Comparison of ENCODE assay signal across 34 cellular contexts in genomic region chr2:181772777-181773176, GRCh38.
"Had no signal": no experiment of that assay in that cellular context is flagged by ENCODE, and none has a peak within 500 bp of the region (broad histone marks: within the 10 kb centered on the region; RNA-seq: fewer than 3 reads in every experiment).

No MANE protein-coding gene starts in this region.

- H3K9me3 Mint-ChIP-seq: activated CD4-positive, alpha-beta memory T cell treated with anti-CD3 and anti-CD28 coated beads, Interleukin-2, amount 10 ng/mL, durations not matched to agents 7 days and 5 days; activated CD4-positive, alpha-beta T cell treated with anti-CD3 and anti-CD28 coated beads, Interleukin-2, amount 10 ng/mL, durations not matched to agents 7 days and 5 days; activated naive CD4-positive, alpha-beta T cell treated with anti-CD3 and anti-CD28 coated beads for 36 hours; activated naive CD8-positive, alpha-beta T cell treated with anti-CD3 and anti-CD28 coated beads for 36 hours; activated T-cell treated with anti-CD3 and anti-CD28 coated beads, Interleukin-2, amount 50 U/mL, for 24 hours; T-helper 2 cell treated with Interferon-gamma antibody and Interleukin-4, amounts not matched to agents 5 μg/mL and 100 μg/mL, for 36 hours had no signal

- H3K27me3 Mint-ChIP-seq: activated naive CD8-positive, alpha-beta T cell treated with anti-CD3 and anti-CD28 coated beads for 36 hours had no signal

- H3K36me3 Mint-ChIP-seq: activated CD8-positive, alpha-beta memory T cell treated with anti-CD3 and anti-CD28 coated beads, Interleukin-2, amount 10 ng/mL, durations not matched to agents 7 days and 5 days; activated naive CD4-positive, alpha-beta T cell treated with anti-CD3 and anti-CD28 coated beads, Interleukin-2, amount 50 U/mL, for 72 hours; activated naive CD8-positive, alpha-beta T cell treated with anti-CD3 and anti-CD28 coated beads for 36 hours; WTC11 had no signal

- ATAC-seq: activated CD4-positive, alpha-beta T cell treated with anti-CD3 and anti-CD28 coated beads for 36 hours; activated CD4-positive, CD25-positive, alpha-beta regulatory T cell treated with anti-CD3 and anti-CD28 coated beads, Interleukin-2, amount 50 U/mL, for 24 hours; activated CD8-positive, alpha-beta memory T cell treated with anti-CD3 and anti-CD28 coated beads, Interleukin-2, amount 10 ng/mL, durations not matched to agents 7 days and 5 days; activated CD8-positive, alpha-beta T cell treated with anti-CD3 and anti-CD28 coated beads, Interleukin-2, amount 10 ng/mL, durations not matched to agents 7 days and 5 days; activated naive CD4-positive, alpha-beta T cell treated with anti-CD3 and anti-CD28 coated beads, Interleukin-2, amount 50 U/mL, for 72 hours; body of pancreas; WTC11 had no signal

- H3K36me3 ChIP-seq: adrenal gland, brain microvascular endothelial cell, breast epithelium, WERI-Rb-1 had no signal

- H3K4me1 ChIP-seq: adrenal gland, breast epithelium had no signal

- H3K27ac ChIP-seq: adrenal gland, body of pancreas, brain microvascular endothelial cell, breast epithelium, WERI-Rb-1 had no signal

- H3K9me3 ChIP-seq: adrenal gland, body of pancreas, breast epithelium had no signal

- H3K27ac Mint-ChIP-seq: activated CD4-positive, alpha-beta memory T cell treated with anti-CD3 and anti-CD28 coated beads, Interleukin-2, amount 10 ng/mL, durations not matched to agents 7 days and 5 days; activated CD4-positive, alpha-beta T cell treated with anti-CD3 and anti-CD28 coated beads for 36 hours; activated CD4-positive, alpha-beta T cell treated with anti-CD3 and anti-CD28 coated beads, Interleukin-2, amount 10 ng/mL, durations not matched to agents 7 days and 5 days; activated CD8-positive, alpha-beta memory T cell treated with anti-CD3 and anti-CD28 coated beads, Interleukin-2, amount 10 ng/mL, durations not matched to agents 7 days and 5 days; activated CD8-positive, alpha-beta T cell treated with anti-CD3 and anti-CD28 coated beads, Interleukin-2, amount 10 ng/mL, durations not matched to agents 7 days and 5 days; activated naive CD4-positive, alpha-beta T cell treated with anti-CD3 and anti-CD28 coated beads for 36 hours; activated naive CD4-positive, alpha-beta T cell treated with anti-CD3 and anti-CD28 coated beads, Interleukin-2, amount 50 U/mL, for 72 hours; activated naive CD8-positive, alpha-beta T cell treated with anti-CD3 and anti-CD28 coated beads for 36 hours; activated T-cell treated with anti-CD3 and anti-CD28 coated beads, Interleukin-2, amount 50 U/mL, for 24 hours; activated T-helper 2 cell treated with anti-CD3 and anti-CD28 coated beads, Interferon-gamma antibody, Interleukin-2, Interleukin-4, amounts not matched to agents 10 μg/mL and 5 μg/mL and 100 μg/mL, durations not matched to agents 14 hours and 24 hours and 36 hours; T-helper 1 cell treated with Interleukin-12 subunit alpha and Interleukin-12 subunit beta and Interleukin-4 antibody, amounts not matched to agents 30 μg/mL and 1 μg/mL, for 36 hours; T-helper 2 cell treated with Interferon-gamma antibody and Interleukin-4, amounts not matched to agents 5 μg/mL and 100 μg/mL, for 36 hours; WTC11 had no signal

- DNase-seq: activated CD4-positive, alpha-beta memory T cell treated with anti-CD3 and anti-CD28 coated beads, Interleukin-2, amount 10 ng/mL, durations not matched to agents 7 days and 5 days; activated CD4-positive, alpha-beta T cell treated with anti-CD3 and anti-CD28 coated beads for 1 hour; activated CD4-positive, alpha-beta T cell treated with anti-CD3 and anti-CD28 coated beads for 36 hours; activated CD4-positive, alpha-beta T cell treated with anti-CD3 and anti-CD28 coated beads for 48 hours; activated CD4-positive, alpha-beta T cell treated with anti-CD3 and anti-CD28 coated beads, Interleukin-2, amount 10 ng/mL, durations not matched to agents 7 days and 5 days; activated CD4-positive, alpha-beta T cell treated with anti-CD3 and anti-CD28 coated beads, Interleukin-2, amount 50 U/mL, for 48 hours; activated CD4-positive, CD25-positive, alpha-beta regulatory T cell; activated CD8-positive, alpha-beta memory T cell treated with anti-CD3 and anti-CD28 coated beads for 24 hours; activated CD8-positive, alpha-beta memory T cell treated with anti-CD3 and anti-CD28 coated beads, Interleukin-2, amount 10 ng/mL, durations not matched to agents 7 days and 5 days; activated CD8-positive, alpha-beta memory T cell treated with anti-CD3 and anti-CD28 coated beads, Interleukin-2, amount 50 U/mL, for 48 hours; activated CD8-positive, alpha-beta T cell treated with anti-CD3 and anti-CD28 coated beads, Interleukin-2, amount 10 ng/mL, durations not matched to agents 7 days and 5 days; activated effector memory CD4-positive, alpha-beta T cell treated with Interleukin-2 at 50 U/mL for 16 hours; activated gamma-delta T cell; activated naive CD4-positive, alpha-beta T cell treated with anti-CD3 and anti-CD28 coated beads for 36 hours; activated naive CD4-positive, alpha-beta T cell treated with anti-CD3 and anti-CD28 coated beads, Interleukin-2, amount 50 U/mL, for 16 hours; activated naive CD8-positive, alpha-beta T cell treated with anti-CD3 and anti-CD28 coated beads for 36 hours; activated T-cell treated with anti-CD3 and anti-CD28 coated beads, Interleukin-2, amount 50 U/mL, for 24 hours; activated T-cell treated with anti-CD3 and anti-CD28 coated beads, Interleukin-2, amount 50 U/mL, for 48 hours; adrenal gland; amniotic stem cell; aorta; body of pancreas; brain microvascular endothelial cell; central memory CD4-positive, alpha-beta T cell; T-helper 2 cell; T-helper 9 cell; WERI-Rb-1 had no signal

- H3K4me3 Mint-ChIP-seq: activated CD4-positive, alpha-beta memory T cell treated with anti-CD3 and anti-CD28 coated beads, Interleukin-2, amount 10 ng/mL, durations not matched to agents 7 days and 5 days; activated CD4-positive, alpha-beta T cell treated with anti-CD3 and anti-CD28 coated beads for 36 hours; activated CD4-positive, alpha-beta T cell treated with anti-CD3 and anti-CD28 coated beads, Interleukin-2, amount 10 ng/mL, durations not matched to agents 7 days and 5 days; activated CD8-positive, alpha-beta memory T cell treated with anti-CD3 and anti-CD28 coated beads, Interleukin-2, amount 10 ng/mL, durations not matched to agents 7 days and 5 days; activated CD8-positive, alpha-beta T cell treated with anti-CD3 and anti-CD28 coated beads, Interleukin-2, amount 10 ng/mL, durations not matched to agents 7 days and 5 days; activated naive CD4-positive, alpha-beta T cell treated with anti-CD3 and anti-CD28 coated beads for 36 hours; activated naive CD8-positive, alpha-beta T cell treated with anti-CD3 and anti-CD28 coated beads for 36 hours; activated T-cell treated with anti-CD3 and anti-CD28 coated beads, Interleukin-2, amount 50 U/mL, for 24 hours; T-helper 1 cell treated with Interleukin-12 subunit alpha and Interleukin-12 subunit beta and Interleukin-4 antibody, amounts not matched to agents 30 μg/mL and 1 μg/mL, for 36 hours; T-helper 2 cell treated with Interferon-gamma antibody and Interleukin-4, amounts not matched to agents 5 μg/mL and 100 μg/mL, for 36 hours; WTC11 had no signal

- H3K27me3 ChIP-seq: adrenal gland, body of pancreas, brain microvascular endothelial cell, breast epithelium had no signal

- H3K4me1 Mint-ChIP-seq: activated CD4-positive, alpha-beta T cell treated with anti-CD3 and anti-CD28 coated beads for 36 hours; activated naive CD8-positive, alpha-beta T cell treated with anti-CD3 and anti-CD28 coated beads for 36 hours had no signal

- H3K4me3 ChIP-seq: adrenal gland, body of pancreas, breast epithelium had no signal
